In the genomic region with DNA sequence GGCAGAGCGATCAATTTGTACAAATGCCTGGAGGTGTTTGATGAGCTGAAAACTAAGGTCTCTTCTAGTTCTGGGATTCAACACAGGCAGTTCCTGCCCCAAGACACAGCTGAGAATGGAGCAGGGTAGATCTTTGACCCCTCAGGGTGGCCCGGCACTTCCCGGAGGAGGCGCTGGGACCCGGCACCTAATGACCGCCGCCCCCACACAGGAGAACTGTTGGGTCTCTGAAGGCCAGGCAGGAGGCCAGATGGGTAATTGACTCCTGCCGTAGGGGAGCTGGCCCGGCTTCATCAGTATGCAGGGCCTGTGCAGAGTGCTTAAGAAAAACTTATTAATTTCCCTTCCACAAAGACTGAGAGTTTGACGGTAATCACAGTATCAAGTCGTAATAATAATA, we compare ENCODE assay signal across 22 cellular contexts. TPM values are rescaled to one million over a fixed set of nuclear protein-coding genes. Genes with fewer than 3 reads are reported as not detected.
DNase-seq lines count a peak whose midpoint lies in the region; ATAC-seq and TF ChIP-seq lines count a peak whose summit lies in the region.
"Had no signal": no experiment of that assay in that cellular context is flagged by ENCODE, and none has a peak within 500 bp of the region (broad histone marks: within the 10 kb centered on the region; RNA-seq: fewer than 3 reads in every experiment).

No MANE protein-coding gene starts in this region.

- H3K9me3 ChIP-seq in WERI-Rb-1 (ENCODE audit: severe bottlenecking): no peaks in the 10 kb centered on the region
- H3K9me3 ChIP-seq: Caco-2, Peyer's patch had no signal

- TF ChIP-seq CTCF in WERI-Rb-1 (IDR thresholded peaks at IDR 0.05; ENCODE audit: low read depth, low read length): no peak

- H3K4me3 ChIP-seq in H7 (ENCODE audit: insufficient read depth, low read depth, low read length): no peak overlapping the region
- H3K4me3 ChIP-seq in WERI-Rb-1 (ENCODE audit: low read depth, low read length): no peak overlapping the region
- H3K4me3 ChIP-seq: Peyer's patch had no signal

- peak overlapping the region; percentile 13; the same call in 1 of the 2 replicates for H3K27ac ChIP-seq in WERI-Rb-1
- H3K27ac ChIP-seq: C4-2B, HL-60, Peyer's patch had no signal

- H3K27me3 ChIP-seq in H7 (ENCODE audit: control insufficient read depth, insufficient read depth, low read length) (no peaks in the 10 kb centered on the region), WERI-Rb-1 (ENCODE audit: insufficient read depth, low read depth, severe bottlenecking) (no peaks in the 10 kb centered on the region)
- H3K27me3 ChIP-seq: Peyer's patch had no signal

- H3K36me3 ChIP-seq in H7 (replicated peaks; ENCODE audit: control insufficient read depth, insufficient read depth, low read length): no peaks in the 10 kb centered on the region
- no peaks in the 10 kb centered on the region; the same call in 1 of the 2 replicates for H3K36me3 ChIP-seq in WERI-Rb-1
- H3K36me3 ChIP-seq: Peyer's patch had no signal

- DNase-seq in DMS 273 treated with DMSO at 0.1 percent for 48 hours (lab: John Stamatoyannopoulos, UW) (peak; percentile 40), H7 (peak; percentile 71), WERI-Rb-1 (no peak), islet precursor cell (peak; percentile 46), AG20443 (ENCODE audit: low spot score) (no peak)
- no peak for DNase-seq in effector CD8-positive, alpha-beta T cell (lab: John Stamatoyannopoulos, UW)
- DNase-seq: Caco-2; CD8-positive, alpha-beta T cell; GF-D8; HFFc6; NCI-H1105; NCI-H1436 treated with DMSO at 0.1 percent for 48 hours; NCI-H187 treated with DMSO at 0.1 percent for 48 hours; NCI-H524 treated with DMSO at 0.1 percent for 48 hours; NCI-H774; OCI-M1; Peyer's patch; SHP77 treated with DMSO at 0.1 percent for 48 hours; SW 1271 had no signal

- ATAC-seq in GM18873 (IDR thresholded peaks at IDR 0.05; ENCODE audit: low FRiP score, unreplicated experiment): no peak
- ATAC-seq: CD8-positive, alpha-beta T cell had no signal

RNA-seq across cellular contexts. Expression of a gene that starts 51.6 kb away (rescaled TPM):
- total RNA-seq in H7 (2014; rRNA removed; shearing (Covaris generic)): 26.2 and 27.6 TPM in 2 replicates

Comparison
In these comparisons a context has a peak if more than half of its experiments do, and no peak if none do; other contexts are left out.
1. DNase-seq: peak in DMS 273 treated with DMSO at 0.1 percent for 48 hours (single experiment), H7 (single experiment) and islet precursor cell (single experiment); none in WERI-Rb-1 (single experiment), AG20443 (single experiment) and effector CD8-positive, alpha-beta T cell (single experiment).